Comparison of ENCODE assay signal across 25 cellular contexts in the genomic region with DNA sequence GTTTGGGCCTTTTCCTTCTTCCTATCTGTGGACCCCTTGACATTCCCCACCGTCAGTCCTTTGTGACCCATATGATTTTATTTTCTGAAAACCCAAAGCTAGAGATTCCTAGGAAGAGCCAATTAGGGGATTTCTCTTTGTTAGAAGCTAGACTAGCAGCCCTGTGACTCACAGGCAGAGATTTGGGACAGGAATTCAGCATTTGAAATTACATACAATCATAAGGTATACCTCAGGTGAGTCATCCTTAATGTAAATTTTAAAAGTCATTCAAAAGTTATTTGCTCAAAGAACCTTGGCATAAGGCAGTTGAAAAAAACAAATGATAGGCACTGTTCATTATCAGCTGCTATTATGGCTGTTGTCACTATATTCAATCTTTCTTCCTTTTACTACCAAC. TPM values are rescaled to one million over a fixed set of nuclear protein-coding genes. Genes with fewer than 3 reads are reported as not detected.
"Had no signal": no experiment of that assay in that cellular context is flagged by ENCODE, and none has a peak within 500 bp of the region (broad histone marks: within the 10 kb centered on the region; RNA-seq: fewer than 3 reads in every experiment).

No MANE protein-coding gene starts in this region.

- H3K4me3 ChIP-seq: body of pancreas, ovary, spleen, stomach, thoracic aorta had no signal

- H3K27ac ChIP-seq: body of pancreas, ovary, spleen, stomach, thoracic aorta had no signal

- H3K27me3 Mint-ChIP-seq: activated naive CD8-positive, alpha-beta T cell treated with anti-CD3 and anti-CD28 coated beads for 36 hours had no signal

- H3K27ac Mint-ChIP-seq: activated naive CD8-positive, alpha-beta T cell treated with anti-CD3 and anti-CD28 coated beads for 36 hours; mesothelial cell of epicardium; naive B cell; T-helper 2 cell treated with Interferon-gamma antibody and Interleukin-4, amounts not matched to agents 5 μg/mL and 100 μg/mL, for 36 hours had no signal

- H3K4me3 Mint-ChIP-seq: activated naive CD8-positive, alpha-beta T cell treated with anti-CD3 and anti-CD28 coated beads for 36 hours; central memory CD8-positive, alpha-beta T cell; mesothelial cell of epicardium; naive B cell; T-helper 2 cell treated with Interferon-gamma antibody and Interleukin-4, amounts not matched to agents 5 μg/mL and 100 μg/mL, for 36 hours had no signal

- DNase-seq: activated CD4-positive, alpha-beta T cell treated with anti-CD3 and anti-CD28 coated beads, Interleukin-2, amount 50 U/mL, for 1 hour; activated CD8-positive, alpha-beta memory T cell treated with anti-CD3 and anti-CD28 coated beads for 24 hours; activated gamma-delta T cell treated with Interleukin-2 at 50 U/mL for 16 hours; activated naive CD8-positive, alpha-beta T cell treated with anti-CD3 and anti-CD28 coated beads for 36 hours; amygdala; body of pancreas; cortex of kidney; effector CD8-positive, alpha-beta T cell; hypothalamus; kidney glomerular epithelial cell; naive B cell; ovary; spleen; stimulated activated CD4-positive, alpha-beta T cell treated with anti-CD3 and anti-CD28 coated beads, Interleukin-1b, Interleukin-23, amount 100 ng/mL, for 48 hours; stomach; SW 1271 had no signal

- H3K9me3 Mint-ChIP-seq: activated naive CD8-positive, alpha-beta T cell treated with anti-CD3 and anti-CD28 coated beads for 36 hours; central memory CD8-positive, alpha-beta T cell; naive B cell; T-helper 2 cell treated with Interferon-gamma antibody and Interleukin-4, amounts not matched to agents 5 μg/mL and 100 μg/mL, for 36 hours had no signal

- H3K4me1 ChIP-seq: body of pancreas, spleen, stomach had no signal

- H3K9me3 ChIP-seq: body of pancreas, ovary, spleen, stomach, thoracic aorta had no signal

- ATAC-seq: body of pancreas, sciatic nerve had no signal

- H3K36me3 ChIP-seq: ovary, spleen, stomach, thoracic aorta had no signal

- H3K4me1 Mint-ChIP-seq: activated naive CD8-positive, alpha-beta T cell treated with anti-CD3 and anti-CD28 coated beads for 36 hours; central memory CD8-positive, alpha-beta T cell; naive B cell had no signal

- H3K36me3 Mint-ChIP-seq: activated naive CD8-positive, alpha-beta T cell treated with anti-CD3 and anti-CD28 coated beads for 36 hours; naive B cell had no signal

- H3K27me3 ChIP-seq: body of pancreas, ovary, stomach had no signal

RNA-seq across cellular contexts. Expression of a gene that starts 40.6 kb away (rescaled TPM):
- total RNA-seq: activated naive CD8-positive, alpha-beta T cell treated with anti-CD3 and anti-CD28 coated beads for 36 hours; body of pancreas; epithelial cell of proximal tubule; lower leg skin; mesothelial cell of epicardium; ovary; pulmonary artery endothelial cell; sciatic nerve; spleen; stomach; thoracic aorta; urinary bladder had no signal
- polyA plus RNA-seq: ovary, spleen, stomach, urinary bladder had no signal
